In genomic region chr4:60619531-60620305, GRCh38 we compare ENCODE assay signal across 15 cellular contexts.
"Had no signal": no experiment of that assay in that cellular context is flagged by ENCODE, and none has a peak within 500 bp of the region (broad histone marks: within the 10 kb centered on the region; RNA-seq: fewer than 3 reads in every experiment).

No MANE protein-coding gene starts in this region.

- H3K9me3 ChIP-seq: gastroesophageal sphincter, pancreas, uterus had no signal

- ATAC-seq: activated CD4-positive, CD25-positive, alpha-beta regulatory T cell treated with anti-CD3 and anti-CD28 coated beads, Interleukin-2, amount 50 U/mL, for 24 hours; activated CD8-positive, alpha-beta memory T cell treated with anti-CD3 and anti-CD28 coated beads, Interleukin-2, amount 10 ng/mL, durations not matched to agents 7 days and 5 days; activated naive CD4-positive, alpha-beta T cell treated with anti-CD3 and anti-CD28 coated beads, Interleukin-2, amount 50 U/mL, for 72 hours; activated T-cell treated with anti-CD3 and anti-CD28 coated beads, Interleukin-2, amount 50 U/mL, for 4 hours; gastroesophageal sphincter; pancreas had no signal

- H3K4me3 Mint-ChIP-seq: activated CD8-positive, alpha-beta memory T cell treated with anti-CD3 and anti-CD28 coated beads, Interleukin-2, amount 10 ng/mL, durations not matched to agents 7 days and 5 days; activated T-cell treated with anti-CD3 and anti-CD28 coated beads, Interleukin-2, amount 50 U/mL, for 4 hours; neural crest cell had no signal

- H3K4me2 ChIP-seq: hepatocyte had no signal

- H3K36me3 Mint-ChIP-seq: activated CD8-positive, alpha-beta memory T cell treated with anti-CD3 and anti-CD28 coated beads, Interleukin-2, amount 10 ng/mL, durations not matched to agents 7 days and 5 days had no signal

- H3K4me1 ChIP-seq: breast epithelium, gastroesophageal sphincter, pancreas, uterus had no signal

- H3K79me2 ChIP-seq: hepatocyte had no signal

- H3K27ac Mint-ChIP-seq: activated CD8-positive, alpha-beta memory T cell treated with anti-CD3 and anti-CD28 coated beads, Interleukin-2, amount 10 ng/mL, durations not matched to agents 7 days and 5 days; activated naive CD4-positive, alpha-beta T cell treated with anti-CD3 and anti-CD28 coated beads, Interleukin-2, amount 50 U/mL, for 72 hours had no signal

- H3K36me3 ChIP-seq: breast epithelium, gastroesophageal sphincter, pancreas, uterus had no signal

- H3K4me1 Mint-ChIP-seq: activated CD8-positive, alpha-beta memory T cell treated with anti-CD3 and anti-CD28 coated beads, Interleukin-2, amount 10 ng/mL, durations not matched to agents 7 days and 5 days; neural crest cell had no signal

- H3K4me3 ChIP-seq: breast epithelium, gastroesophageal sphincter, hepatocyte, pancreas, uterus had no signal

- H3K27ac ChIP-seq: breast epithelium, gastroesophageal sphincter, hepatocyte, pancreas, uterus had no signal

- FAIRE-seq: pancreas had no signal

- H3K27me3 ChIP-seq: breast epithelium, gastroesophageal sphincter, hepatocyte, pancreas, uterus had no signal

- H3K27me3 Mint-ChIP-seq: activated CD8-positive, alpha-beta memory T cell treated with anti-CD3 and anti-CD28 coated beads, Interleukin-2, amount 10 ng/mL, durations not matched to agents 7 days and 5 days had no signal

- H2AFZ ChIP-seq: hepatocyte had no signal

- DNase-seq: activated CD4-positive, alpha-beta T cell treated with anti-CD3 and anti-CD28 coated beads, Interleukin-2, amount 50 U/mL, for 4 hours; activated CD8-positive, alpha-beta memory T cell treated with anti-CD3 and anti-CD28 coated beads, Interleukin-2, amount 10 ng/mL, durations not matched to agents 7 days and 5 days; activated effector memory CD4-positive, alpha-beta T cell treated with anti-CD3 and anti-CD28 coated beads, Interleukin-2, amount 50 U/mL, for 16 hours; activated T-cell treated with anti-CD3 and anti-CD28 coated beads, Interleukin-2, amount 50 U/mL, for 4 hours; amygdala; pancreas; retina; stimulated activated CD4-positive, alpha-beta T cell treated with anti-CD3 and anti-CD28 coated beads, Interleukin-4, amount 100 ng/mL, for 4 hours; uterus had no signal
